ENCODE assay signal across 8 cellular contexts in the genomic region with DNA sequence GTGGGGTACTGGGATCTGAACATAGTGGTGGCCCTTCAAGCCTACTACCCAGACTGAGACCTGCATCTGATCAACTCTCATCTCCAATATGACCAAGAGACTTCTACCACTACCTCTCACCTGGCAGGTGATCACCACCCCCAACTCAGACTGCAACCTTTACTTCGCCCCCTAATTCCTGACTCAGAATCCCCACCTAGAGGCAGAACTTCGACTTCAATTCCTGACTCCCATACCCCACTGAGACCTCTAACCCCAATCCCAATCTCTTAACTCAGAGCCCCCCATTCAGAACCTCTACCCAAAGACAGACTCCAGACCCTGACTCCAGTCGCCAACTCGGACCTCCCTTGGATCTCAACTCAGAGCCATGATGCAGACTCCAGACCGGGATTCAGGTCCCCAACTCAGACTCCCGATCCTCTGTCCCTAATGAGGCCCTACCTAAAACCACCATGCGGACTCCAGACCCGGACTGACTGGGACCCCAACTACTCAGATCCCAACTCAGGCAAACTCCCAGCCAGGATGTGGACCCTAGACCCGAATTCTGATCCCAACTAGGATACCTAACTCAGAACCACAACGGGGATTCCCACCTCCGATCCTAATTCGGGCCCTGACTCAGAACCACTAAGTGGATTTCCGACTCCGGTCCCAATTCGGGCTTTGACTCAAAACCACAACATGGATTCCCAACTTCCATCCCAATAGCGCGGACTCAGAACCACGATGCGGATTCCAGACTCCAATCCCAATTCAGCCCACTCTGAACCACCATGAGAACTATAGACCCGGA. TPM values are rescaled to one million over a fixed set of nuclear protein-coding genes. Genes with fewer than 3 reads are reported as not detected.
DNase-seq lines count a peak whose midpoint lies in the region; ATAC-seq, FAIRE-seq and TF ChIP-seq lines count a peak whose summit lies in the region.

No MANE protein-coding gene starts in this region.

- WGBS in A549 (ENCODE audit: missing lambda C conversion rate), result 52% methylated on average over 20 of the region's 20 CpGs
- WGBS in HUES64, result 49% methylated on average over 20 of the region's 20 CpGs

- H3K27ac ChIP-seq in A549 (peak overlapping the region; percentile 74 to 99), HUES64 (ENCODE audit: low read depth, low read length) (no peak overlapping the region)

- TF ChIP-seq CTCF in A549 (IDR thresholded peaks at IDR 0.05) (no peak), cardiac fibroblast (IDR thresholded peaks at IDR 0.05; ENCODE audit: low read depth, low read length) (no peak)

- DNase-seq in A549 (ENCODE audit: low read depth in 1 of 2, low spot score in 1 of 2), result no peak
- DNase-seq in cardiac fibroblast (ENCODE audit: low read depth in 2 of 2), result peak in 1 of 2 donors; percentile 9
- DNase-seq in ureter (ENCODE audit: low spot score), result no peak
- no peak for DNase-seq in cortex of kidney (lab: John Stamatoyannopoulos, UW)
- DNase-seq in NCI-H1048 (lab: John Stamatoyannopoulos, UW), result no peak

- CTCF ChIA-PET in A549 (lab: Yijun Ruan, JAX), result interaction anchor here (1.0 kb wide), 1 partner anchor 12 kb away, joined by 4 read pairs; no protein-coding TSS in a partner anchor

- FAIRE-seq in A549 (lab: Jason Lieb, UNC), result no peak

- no peak for TF ChIP-seq POLR2A in A549 (IDR thresholded peaks at IDR 0.05; ENCODE audit: low read length)

- POLR2A ChIA-PET in A549 (lab: Yijun Ruan, JAX), result no interaction called here

- ATAC-seq in A549, result no peak
- no peak for ATAC-seq in HG03097 (IDR thresholded peaks at IDR 0.05; ENCODE audit: low FRiP score, unreplicated experiment)

- H3K36me3 ChIP-seq in HUES64 (ENCODE audit: insufficient read depth, low read length), result no peaks in the 10 kb centered on the region

- H3K27me3 ChIP-seq in HUES64 (ENCODE audit: insufficient read depth, low read length) (peaks cover 54% of the 10 kb centered on the region), mononuclear cell (ENCODE audit: insufficient read depth, low read length) (no peaks in the 10 kb centered on the region)

- H3K4me2 ChIP-seq in A549, result peak overlapping the region; percentile 95

- H3K4me1 ChIP-seq in A549, result peaks cover 16% of the 10 kb centered on the region; the same call in 2 of the 3 replicates
- H3K4me1 ChIP-seq in HUES64 (ENCODE audit: insufficient read depth, low read length), result peaks cover 56% of the 10 kb centered on the region
- H3K4me1 ChIP-seq in mononuclear cell (ENCODE audit: insufficient read depth, low read length), result peaks cover 16% of the 10 kb centered on the region

- H3K9me3 ChIP-seq in A549 (no peaks in the 10 kb centered on the region), HUES64 (ENCODE audit: insufficient read depth, low read depth, low read length) (no peaks in the 10 kb centered on the region), mononuclear cell (ENCODE audit: low read depth, low read length) (no peaks in the 10 kb centered on the region)

- peak overlapping the region; percentile 89 for H3K4me3 ChIP-seq in A549
- peak overlapping the region; percentile 61 for H3K4me3 ChIP-seq in HUES64 (ENCODE audit: low read length)
- peak overlapping the region; percentile 77 to 80 for H3K4me3 ChIP-seq in cardiac fibroblast (replicated peaks in 1 of 2; ENCODE audit: low read depth in 2 of 2, low read length in 2 of 2)
- peak overlapping the region; percentile 49 for H3K4me3 ChIP-seq in mononuclear cell (ENCODE audit: low read length)

- TF ChIP-seq EP300 in A549 (IDR thresholded peaks at IDR 0.05), result no peak

- TF ChIP-seq RAD21 in A549 (conservative IDR thresholded peaks at IDR 0.05 in 1 of 2, IDR thresholded peaks at IDR 0.05 in 1 of 2), result 0 out of 5 replicates have a peak, but pooled peaks of 1 of the 2 experiments have one; percentile 10

- H3K9ac ChIP-seq in HUES64 (ENCODE audit: low read depth, low read length), result peak overlapping the region; percentile 69

TF ChIP-seq in A549, 52 proteins besides CTCF, POLR2A, EP300 and RAD21:
- no peak for TF ChIP-seq KDM1A (IDR thresholded peaks at IDR 0.05; ENCODE audit: low read depth)
- TF ChIP-seq CBX8 (IDR thresholded peaks at IDR 0.05), result no peak
- no peak for TF ChIP-seq BHLHE40 (IDR thresholded peaks at IDR 0.05; ENCODE audit: low read depth, low read length)
- TF ChIP-seq FOSL2 (IDR thresholded peaks at IDR 0.05), result no peak
- no peak for TF ChIP-seq FOSL2 (CRISPR knock-in tag; IDR thresholded peaks at IDR 0.05)
- no peak for TF ChIP-seq JUN (IDR thresholded peaks at IDR 0.05)
- TF ChIP-seq FOXS1 (CRISPR knock-in tag; IDR thresholded peaks at IDR 0.05), result no peak
- TF ChIP-seq TP53 (CRISPR knock-in tag; IDR thresholded peaks at IDR 0.05), result no peak
- TF ChIP-seq SREBF2 (IDR thresholded peaks at IDR 0.05), result no peak
- TF ChIP-seq KDM5A (IDR thresholded peaks at IDR 0.05), result no peak
- TF ChIP-seq HDAC2 (IDR thresholded peaks at IDR 0.05), result no peak
- TF ChIP-seq CBX2 (IDR thresholded peaks at IDR 0.05; ENCODE audit: borderline replicate concordance, low read depth), result no peak
- no peak for TF ChIP-seq ZFP36 (IDR thresholded peaks at IDR 0.05; ENCODE audit: borderline replicate concordance, partially characterized antibody)
- TF ChIP-seq EHMT2 (IDR thresholded peaks at IDR 0.05; ENCODE audit: low read depth), result no peak
- no peak for TF ChIP-seq MYC (IDR thresholded peaks at IDR 0.05; ENCODE audit: borderline replicate concordance, low read length)
- TF ChIP-seq, protein P1, sequence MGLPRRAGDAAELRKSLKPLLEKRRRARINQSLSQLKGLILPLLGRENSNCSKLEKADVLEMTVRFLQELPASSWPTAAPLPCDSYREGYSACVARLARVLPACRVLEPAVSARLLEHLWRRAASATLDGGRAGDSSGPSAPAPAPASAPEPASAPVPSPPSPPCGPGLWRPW (IDR thresholded peaks at IDR 0.05), result no peak
- no peak for TF ChIP-seq CHD2 (IDR thresholded peaks at IDR 0.05; ENCODE audit: low read length, partially characterized antibody)
TF ChIP-seq in A549: peak in this region for 0.

RNA-seq across cellular contexts. Expression of a gene that starts 1.2 kb away (rescaled TPM):
- polyA plus RNA-seq in A549 (2011; rRNA removed) (0.13 and 0.19 TPM in 2 replicates), A549 (2017; fragmentation: RNase III; extraction: RNeasy Plus Mini Kit Qiagen cat#74134 plus additional on column Dnase treatment) (0.03 to 0.04 TPM (median 0.03 TPM) in 3 replicates)
- under 0.01 TPM in 2 replicates for polyA plus RNA-seq in A549 (2012; cell fraction: cytosol; rRNA removed)
- polyA plus RNA-seq in A549 (2012; cell fraction: nucleus; rRNA removed), result 0.13 and 0.22 TPM in 2 replicates
- 2.6 TPM in 2 replicates for polyA minus RNA-seq in A549 (2011; rRNA and poly(A)+ RNA removed)
- polyA plus RNA-seq in HUES64 (2013, experiment 1 of 2), result 0.15 TPM
- polyA plus RNA-seq in HUES64 (2013, experiment 2 of 2), result 0.19 TPM
- total RNA-seq in mononuclear cell (0.31 TPM), ureter (5.0 TPM)
